ENCODE assay signal across 16 cellular contexts in genomic region chr6:39923394-39923793, GRCh38. TPM values are rescaled to one million over a fixed set of nuclear protein-coding genes. Genes with fewer than 3 reads are reported as not detected.
A peak's percentile ranks its signal among the peaks of the same experiment; 100 is the strongest.
DNase-seq lines count a peak whose midpoint lies in the region; ATAC-seq and TF ChIP-seq lines count a peak whose summit lies in the region.
"Had no signal": no experiment of that assay in that cellular context is flagged by ENCODE, and none has a peak within 500 bp of the region (broad histone marks: within the 10 kb centered on the region; RNA-seq: fewer than 3 reads in every experiment).

No MANE protein-coding gene starts in this region.

- no peak overlapping the region for H3K4me3 ChIP-seq in foreskin fibroblast (ENCODE audit: low read depth in 1 of 2, low read length in 2 of 2)
- H3K4me3 ChIP-seq: esophagus squamous epithelium, ovary had no signal

- POLR2A ChIA-PET in RWPE1 (lab: Yijun Ruan, JAX; ENCODE audit: low non-redundant PET) = no interaction called here

- CTCF ChIA-PET in RWPE1 (lab: Yijun Ruan, JAX) = interaction anchor here (0.6 kb wide), 2 partner anchors 556 to 617 kb away, joined by 4 to 6 read pairs; no protein-coding TSS in a partner anchor

- peak; percentile 10 for DNase-seq in GM10266 (ENCODE audit: extremely low spot score)
- DNase-seq in RWPE1 (ENCODE audit: low spot score) = peak; percentile 43
- peak; percentile 83 for DNase-seq in cardiac septum (ENCODE audit: low spot score)
- DNase-seq in sciatic nerve (ENCODE audit: low spot score) = no peak
- DNase-seq in foreskin fibroblast = no peak
- DNase-seq in NCI-H446 (lab: John Stamatoyannopoulos, UW) = no peak
- DNase-seq in germinal center (ENCODE audit: low spot score) = no peak
- DNase-seq: activated B cell treated with CpG ODN at 0.5 μM for 24 hours; brain microvascular endothelial cell; CD4-positive, alpha-beta T cell; esophagus squamous epithelium; NCI-H2107; ovary; SIG-M5 had no signal

- peak overlapping the region; percentile 2; the same call in 1 of the 2 replicates for H3K27ac ChIP-seq in RWPE1
- H3K27ac ChIP-seq: brain microvascular endothelial cell, ovary had no signal

- TF ChIP-seq CTCF in GM10266 (IDR thresholded peaks at IDR 0.05; ENCODE audit: control insufficient read depth, insufficient read depth, low read depth, missing control alignments) (no peak), RWPE1 (conservative IDR thresholded peaks at IDR 0.05; ENCODE audit: low read depth) (no peak), foreskin fibroblast (IDR thresholded peaks at IDR 0.05; ENCODE audit: low read depth, low read length) (no peak)

- intact Hi-C loops in cardiac septum (cut with DNase I) (no loop called here), sciatic nerve (cut with DNase I) (no loop called here)

- ATAC-seq in sciatic nerve (peak; percentile 27), HG03025 (IDR thresholded peaks at IDR 0.05; ENCODE audit: low FRiP score, unreplicated experiment) (no peak)
- ATAC-seq: activated T-helper 17 cell treated with anti-CD3 and anti-CD28 coated beads, Interleukin-2, amount 50 U/mL, for 72 hours had no signal

RNA-seq across cellular contexts. Expression of gene MOCS1, which starts 10.9 kb away (rescaled TPM):
- total RNA-seq in cardiac septum (22.1 TPM), sciatic nerve (37.3 TPM)

Comparison
In these comparisons a context has a peak if more than half of its experiments do, and no peak if none do; other contexts are left out.
1. DNase-seq: peak in GM10266 (single experiment), RWPE1 (single experiment) and cardiac septum (single experiment); none in sciatic nerve (single experiment), foreskin fibroblast (0 of 2), NCI-H446 (0 of 2) and germinal center (single experiment).